1 cellular context compared by ENCODE assay signal in genomic region chr11:117092951-117093590, GRCh38.
TF ChIP-seq lines count a peak whose summit lies in the region.

No MANE protein-coding gene starts in this region.

TF ChIP-seq in WTC11, 78 proteins besides CTCF, POLR2A, EP300 and RAD21 (continued from another document):
- TF ChIP-seq ERG (CRISPR knock-in tag; IDR thresholded peaks at IDR 0.05) (no peak), OVOL2 (CRISPR knock-in tag; IDR thresholded peaks at IDR 0.05; ENCODE audit: borderline replicate concordance) (no peak), ZMAT4 (CRISPR knock-in tag; IDR thresholded peaks at IDR 0.05) (no peak), FOXP1 (CRISPR knock-in tag; IDR thresholded peaks at IDR 0.05; ENCODE audit: borderline replicate concordance) (no peak), ARID4B (CRISPR knock-in tag; IDR thresholded peaks at IDR 0.05; ENCODE audit: borderline replicate concordance) (no peak), ATF6 (CRISPR knock-in tag; IDR thresholded peaks at IDR 0.05) (no peak), ATF1 (CRISPR knock-in tag; IDR thresholded peaks at IDR 0.05) (no peak), MAX (CRISPR knock-in tag; IDR thresholded peaks at IDR 0.05) (no peak), CBFB (CRISPR knock-in tag; IDR thresholded peaks at IDR 0.05; ENCODE audit: low read depth) (no peak), FOXK1 (CRISPR knock-in tag; IDR thresholded peaks at IDR 0.05) (no peak), ZNF512 (CRISPR knock-in tag; IDR thresholded peaks at IDR 0.05; ENCODE audit: borderline replicate concordance) (no peak), ZNF138 (CRISPR knock-in tag; conservative IDR thresholded peaks at IDR 0.05) (no peak), SMAD4 (CRISPR knock-in tag; IDR thresholded peaks at IDR 0.05) (no peak)
